15 cellular contexts compared by ENCODE assay signal in the genomic region with DNA sequence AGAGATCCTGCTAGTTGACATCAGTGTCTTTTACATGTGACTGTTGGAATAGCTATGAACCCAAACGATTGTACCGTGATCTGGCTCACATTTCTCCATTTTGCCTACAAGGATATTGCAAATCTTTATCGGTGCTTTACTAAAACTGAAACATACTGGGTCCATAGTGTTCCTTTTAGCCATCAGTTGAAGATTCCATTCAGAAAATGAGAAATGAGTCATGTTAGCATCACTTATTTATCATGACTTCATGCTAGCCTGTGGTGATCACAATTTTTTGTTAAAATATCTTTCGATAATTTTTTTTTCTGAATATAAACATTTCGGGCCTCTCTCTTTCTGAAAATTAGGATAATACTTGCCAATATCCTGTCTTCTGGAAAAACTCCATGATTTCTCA.
"Had no signal": no experiment of that assay in that cellular context is flagged by ENCODE, and none has a peak within 500 bp of the region (broad histone marks: within the 10 kb centered on the region; RNA-seq: fewer than 3 reads in every experiment).

No MANE protein-coding gene starts in this region.

- H3K27ac ChIP-seq: colonic mucosa, left ventricle myocardium inferior, lower lobe of right lung, right atrium auricular region, sigmoid colon had no signal

- H3K9me3 ChIP-seq: colonic mucosa, right atrium auricular region, sigmoid colon had no signal

- DNase-seq: colonic mucosa; dermis blood vessel endothelial cell; endodermal cell; immature natural killer cell; kidney; left cardiac atrium; left ventricle myocardium inferior; lower lobe of right lung; natural killer cell; posterior cingulate gyrus; sigmoid colon; small intestine; stimulated activated CD4-positive, alpha-beta T cell treated with anti-CD3 and anti-CD28 coated beads, Interleukin-12 subunit alpha, Interleukin-12 subunit beta, amount 100 ng/mL, for 4 hours; stimulated activated naive CD4-positive, alpha-beta T cell treated with Interleukin-2 at 50 U/mL for 16 hours had no signal

- H3K36me3 ChIP-seq: colonic mucosa, left ventricle myocardium inferior, lower lobe of right lung, right atrium auricular region, sigmoid colon had no signal

- H3K4me1 ChIP-seq: colonic mucosa, left ventricle myocardium inferior, lower lobe of right lung, right atrium auricular region, sigmoid colon had no signal

- H3K4me3 ChIP-seq: colonic mucosa, left ventricle myocardium inferior, lower lobe of right lung, right atrium auricular region, sigmoid colon had no signal

- H3K27me3 ChIP-seq: colonic mucosa, right atrium auricular region, sigmoid colon had no signal
